Comparison of ENCODE assay signal across 15 cellular contexts in the genomic region with DNA sequence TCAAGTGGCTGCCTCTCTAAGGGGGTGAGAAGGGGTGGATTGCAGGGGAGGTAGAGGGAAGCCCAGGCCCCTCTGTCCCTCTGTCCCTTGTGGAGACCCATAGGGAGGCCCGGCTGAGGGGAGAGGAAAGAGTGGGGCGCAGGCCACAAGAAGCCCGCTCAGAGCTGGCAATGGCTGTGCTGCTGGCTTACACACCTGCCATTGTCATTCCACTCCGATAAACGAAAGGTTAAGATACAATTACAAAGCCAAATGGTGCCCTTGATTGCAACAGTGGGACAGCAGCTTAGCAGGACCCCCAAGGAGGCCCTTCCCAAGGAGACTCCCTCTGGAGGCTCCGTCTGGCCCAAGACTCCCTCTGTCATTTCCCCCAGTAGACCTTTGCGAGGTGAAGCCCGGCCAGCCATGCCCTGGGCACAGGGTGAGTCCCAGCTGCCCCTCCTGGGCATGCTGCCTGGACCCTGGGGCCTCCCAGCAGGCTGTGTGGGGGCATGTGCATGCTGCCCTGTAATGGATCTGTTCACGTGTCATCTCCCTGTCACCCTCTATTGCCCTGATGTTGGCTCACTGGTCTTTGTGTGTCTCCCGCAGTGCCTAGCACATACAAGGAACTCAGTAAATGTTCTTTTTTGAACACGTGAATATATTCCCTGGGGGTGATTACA. TPM values are rescaled to one million over a fixed set of nuclear protein-coding genes. Genes with fewer than 3 reads are reported as not detected.
DNase-seq lines count a peak whose midpoint lies in the region; ATAC-seq and TF ChIP-seq lines count a peak whose summit lies in the region.
"Had no signal": no experiment of that assay in that cellular context is flagged by ENCODE, and none has a peak within 500 bp of the region (broad histone marks: within the 10 kb centered on the region; RNA-seq: fewer than 3 reads in every experiment).

No MANE protein-coding gene starts in this region.

- TF ChIP-seq CTCF in heart right ventricle (IDR thresholded peaks at IDR 0.05) = no peak
- no peak for TF ChIP-seq CTCF in gastrocnemius medialis (IDR thresholded peaks at IDR 0.05 in 4 of 5, conservative IDR thresholded peaks at IDR 0.05 in 1 of 5)
- TF ChIP-seq CTCF in GM10266 (IDR thresholded peaks at IDR 0.05; ENCODE audit: control insufficient read depth, insufficient read depth, low read depth, missing control alignments) = no peak

- H3K4me1 ChIP-seq in heart right ventricle (peaks cover 0 to 46% (median 29%) of the 10 kb centered on the region in 9 donors), gastrocnemius medialis (peaks cover 32 to 36% of the 10 kb centered on the region in 2 donors)

- WGBS in heart right ventricle, 2 donors = 51 to 60% methylated on average over 11 of the region's 11 CpGs

- in situ Hi-C loops in gastrocnemius medialis (cut with MboI; ENCODE audit: low sequenced_read_pairs in 4 of 4) = no loop called here

- H3K4me3 ChIP-seq in heart right ventricle (no peak overlapping the region), gastrocnemius medialis (no peak overlapping the region)
- H3K4me3 ChIP-seq: GM23338, K562 had no signal

- intact Hi-C loops in heart right ventricle (cut with DNase I) (no loop called here), gastrocnemius medialis (cut with DNase I; ENCODE audit: low total_unique reads) (no loop called here), sciatic nerve (cut with DNase I) (no loop called here)

- H3K36me3 ChIP-seq in heart right ventricle (no peaks in the 10 kb centered on the region), gastrocnemius medialis (no peaks in the 10 kb centered on the region)

- DNase-seq in DMS 273 (lab: John Stamatoyannopoulos, UW; ENCODE audit: unreplicated experiment) (peak; percentile 26), DMS 273 treated with DMSO at 0.1 percent for 48 hours (lab: John Stamatoyannopoulos, UW) (no peak), NCI-H69 (lab: John Stamatoyannopoulos, UW) (peak; percentile 66), heart right ventricle (peak; percentile 56 to 61), gastrocnemius medialis (peak in 1 of 2 donors; percentile 66), GM10266 (ENCODE audit: extremely low spot score) (no peak), COR-L47 (lab: John Stamatoyannopoulos, UW) (no peak), sciatic nerve (ENCODE audit: low spot score) (no peak)
- DNase-seq: CD8-positive, alpha-beta T cell; NCI-H146 had no signal

- TF ChIP-seq POLR2A in gastrocnemius medialis (IDR thresholded peaks at IDR 0.05) = no peak

- ATAC-seq in heart right ventricle (peak; percentile 62 to 88 (median 80)), gastrocnemius medialis (peak in 1 of 2 donors; percentile 65), sciatic nerve (no peak)
- ATAC-seq: CD8-positive, alpha-beta T cell; GM23338; K562 had no signal

- H3K27me3 ChIP-seq in heart right ventricle (no peaks in the 10 kb centered on the region), gastrocnemius medialis (no peaks in the 10 kb centered on the region)

- H3K9me3 ChIP-seq in heart right ventricle (no peaks in the 10 kb centered on the region), gastrocnemius medialis (no peaks in the 10 kb centered on the region)

- H3K27ac ChIP-seq in heart right ventricle = peak overlapping the region in 6 of 10 donors; percentile 32 to 62 (median 46)
- peak overlapping the region; percentile 36 to 60 (median 53) for H3K27ac ChIP-seq in gastrocnemius medialis
- H3K27ac ChIP-seq: 22Rv1 had no signal

RNA-seq across cellular contexts. Expression of a gene that starts 45.2 kb away (rescaled TPM):
- total RNA-seq in heart right ventricle = 10 to 100 TPM in 9 of 10 donors, 1 to 10 TPM in 1; 9.9 to 24.7 (median 15.9) TPM
- 1 to 10 TPM; 3.5 to 8.0 TPM for polyA plus RNA-seq in heart right ventricle
- total RNA-seq in gastrocnemius medialis = 1 to 10 TPM; 1.2 to 2.6 (median 1.5) TPM
- 7.5 TPM for total RNA-seq in sciatic nerve
- total RNA-seq: CD8-positive, alpha-beta T cell; K562; OCI-LY7; RPMI7951 had no signal
- polyA plus RNA-seq: K562 had no signal

Comparison
In these comparisons a context has a peak if more than half of its experiments do, and no peak if none do; other contexts are left out.
1. DNase-seq: peak in DMS 273 (single experiment), NCI-H69 (single experiment) and heart right ventricle (2 of 2); none in DMS 273 treated with DMSO at 0.1 percent for 48 hours (single experiment), GM10266 (single experiment), COR-L47 (single experiment) and sciatic nerve (single experiment).